1 cellular context compared by ENCODE assay signal in the genomic region with DNA sequence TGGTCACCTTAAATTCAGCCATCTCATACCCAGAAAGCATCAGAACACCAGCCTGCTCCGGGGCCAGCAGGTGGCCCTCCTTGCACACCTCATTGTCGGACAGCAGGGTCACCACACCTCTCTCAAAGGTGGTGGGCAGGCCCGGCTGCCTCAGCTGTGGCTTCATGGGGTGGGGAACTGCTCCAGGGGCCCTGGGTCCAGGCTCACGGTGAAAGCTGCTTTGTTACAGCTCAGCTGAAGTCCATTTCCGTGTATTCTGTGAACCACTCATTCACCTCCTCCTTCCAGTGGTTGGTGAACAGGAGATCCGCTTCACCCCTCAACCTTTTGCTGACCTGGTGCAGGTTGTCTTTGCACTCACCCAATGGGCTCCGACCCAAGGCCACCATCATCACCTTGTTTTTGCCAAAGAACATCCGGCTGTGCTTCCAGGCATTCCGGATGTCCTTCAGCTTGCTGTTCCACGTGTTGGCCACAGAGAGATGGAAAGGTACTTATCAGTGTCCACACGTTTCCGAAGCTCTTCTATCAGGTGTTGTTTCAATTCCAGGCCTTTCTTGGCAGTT.
TF ChIP-seq lines count a peak whose summit lies in the region.

No MANE protein-coding gene starts in this region.

TF ChIP-seq in SK-N-SH treated with all-trans-retinoic acid at 6 μM for 48 hours, 23 proteins besides CTCF, POLR2A, EP300 and RAD21 (continued from another document):
- TF ChIP-seq, protein P1, sequence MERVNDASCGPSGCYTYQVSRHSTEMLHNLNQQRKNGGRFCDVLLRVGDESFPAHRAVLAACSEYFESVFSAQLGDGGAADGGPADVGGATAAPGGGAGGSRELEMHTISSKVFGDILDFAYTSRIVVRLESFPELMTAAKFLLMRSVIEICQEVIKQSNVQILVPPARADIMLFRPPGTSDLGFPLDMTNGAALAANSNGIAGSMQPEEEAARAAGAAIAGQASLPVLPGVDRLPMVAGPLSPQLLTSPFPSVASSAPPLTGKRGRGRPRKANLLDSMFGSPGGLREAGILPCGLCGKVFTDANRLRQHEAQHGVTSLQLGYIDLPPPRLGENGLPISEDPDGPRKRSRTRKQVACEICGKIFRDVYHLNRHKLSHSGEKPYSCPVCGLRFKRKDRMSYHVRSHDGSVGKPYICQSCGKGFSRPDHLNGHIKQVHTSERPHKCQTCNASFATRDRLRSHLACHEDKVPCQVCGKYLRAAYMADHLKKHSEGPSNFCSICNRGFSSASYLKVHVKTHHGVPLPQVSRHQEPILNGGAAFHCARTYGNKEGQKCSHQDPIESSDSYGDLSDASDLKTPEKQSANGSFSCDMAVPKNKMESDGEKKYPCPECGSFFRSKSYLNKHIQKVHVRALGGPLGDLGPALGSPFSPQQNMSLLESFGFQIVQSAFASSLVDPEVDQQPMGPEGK (CRISPR knock-in tag; IDR thresholded peaks at IDR 0.05; ENCODE audit: borderline replicate concordance), result no peak
- TF ChIP-seq CSDC2 (CRISPR knock-in tag; IDR thresholded peaks at IDR 0.05) (no peak), ZC3H10 (CRISPR knock-in tag; IDR thresholded peaks at IDR 0.05) (no peak), ZNF70 (CRISPR knock-in tag; IDR thresholded peaks at IDR 0.05) (no peak), ZNF8 (CRISPR knock-in tag; IDR thresholded peaks at IDR 0.05) (no peak), ZFP30 (CRISPR knock-in tag; IDR thresholded peaks at IDR 0.05) (no peak), TCF4 (CRISPR knock-in tag; IDR thresholded peaks at IDR 0.05; ENCODE audit: borderline replicate concordance) (no peak), BACH2 (CRISPR knock-in tag; IDR thresholded peaks at IDR 0.05; ENCODE audit: borderline replicate concordance) (no peak), ISL1 (CRISPR knock-in tag; IDR thresholded peaks at IDR 0.05) (no peak), SNAI2 (CRISPR knock-in tag; IDR thresholded peaks at IDR 0.05) (no peak)
- TF ChIP-seq, protein P2, sequence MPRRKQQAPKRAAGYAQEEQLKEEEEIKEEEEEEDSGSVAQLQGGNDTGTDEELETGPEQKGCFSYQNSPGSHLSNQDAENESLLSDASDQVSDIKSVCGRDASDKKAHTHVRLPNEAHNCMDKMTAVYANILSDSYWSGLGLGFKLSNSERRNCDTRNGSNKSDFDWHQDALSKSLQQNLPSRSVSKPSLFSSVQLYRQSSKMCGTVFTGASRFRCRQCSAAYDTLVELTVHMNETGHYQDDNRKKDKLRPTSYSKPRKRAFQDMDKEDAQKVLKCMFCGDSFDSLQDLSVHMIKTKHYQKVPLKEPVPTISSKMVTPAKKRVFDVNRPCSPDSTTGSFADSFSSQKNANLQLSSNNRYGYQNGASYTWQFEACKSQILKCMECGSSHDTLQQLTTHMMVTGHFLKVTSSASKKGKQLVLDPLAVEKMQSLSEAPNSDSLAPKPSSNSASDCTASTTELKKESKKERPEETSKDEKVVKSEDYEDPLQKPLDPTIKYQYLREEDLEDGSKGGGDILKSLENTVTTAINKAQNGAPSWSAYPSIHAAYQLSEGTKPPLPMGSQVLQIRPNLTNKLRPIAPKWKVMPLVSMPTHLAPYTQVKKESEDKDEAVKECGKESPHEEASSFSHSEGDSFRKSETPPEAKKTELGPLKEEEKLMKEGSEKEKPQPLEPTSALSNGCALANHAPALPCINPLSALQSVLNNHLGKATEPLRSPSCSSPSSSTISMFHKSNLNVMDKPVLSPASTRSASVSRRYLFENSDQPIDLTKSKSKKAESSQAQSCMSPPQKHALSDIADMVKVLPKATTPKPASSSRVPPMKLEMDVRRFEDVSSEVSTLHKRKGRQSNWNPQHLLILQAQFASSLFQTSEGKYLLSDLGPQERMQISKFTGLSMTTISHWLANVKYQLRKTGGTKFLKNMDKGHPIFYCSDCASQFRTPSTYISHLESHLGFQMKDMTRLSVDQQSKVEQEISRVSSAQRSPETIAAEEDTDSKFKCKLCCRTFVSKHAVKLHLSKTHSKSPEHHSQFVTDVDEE (CRISPR knock-in tag; IDR thresholded peaks at IDR 0.05), result no peak
- TF ChIP-seq, protein P3, sequence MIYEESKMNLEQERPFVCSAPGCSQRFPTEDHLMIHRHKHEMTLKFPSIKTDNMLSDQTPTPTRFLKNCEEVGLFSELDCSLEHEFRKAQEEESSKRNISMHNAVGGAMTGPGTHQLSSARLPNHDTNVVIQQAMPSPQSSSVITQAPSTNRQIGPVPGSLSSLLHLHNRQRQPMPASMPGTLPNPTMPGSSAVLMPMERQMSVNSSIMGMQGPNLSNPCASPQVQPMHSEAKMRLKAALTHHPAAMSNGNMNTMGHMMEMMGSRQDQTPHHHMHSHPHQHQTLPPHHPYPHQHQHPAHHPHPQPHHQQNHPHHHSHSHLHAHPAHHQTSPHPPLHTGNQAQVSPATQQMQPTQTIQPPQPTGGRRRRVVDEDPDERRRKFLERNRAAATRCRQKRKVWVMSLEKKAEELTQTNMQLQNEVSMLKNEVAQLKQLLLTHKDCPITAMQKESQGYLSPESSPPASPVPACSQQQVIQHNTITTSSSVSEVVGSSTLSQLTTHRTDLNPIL (CRISPR knock-in tag; IDR thresholded peaks at IDR 0.05; ENCODE audit: low read depth), result no peak
